1 cellular context compared by ENCODE assay signal in genomic region chr22:21022507-21022906, GRCh38.
TF ChIP-seq lines count a peak whose summit lies in the region.

No MANE protein-coding gene starts in this region.

TF ChIP-seq in HepG2, 621 proteins besides CTCF, POLR2A, EP300 and RAD21:
- TF ChIP-seq ZNF788 (CRISPR knock-in tag; IDR thresholded peaks at IDR 0.05; ENCODE audit: borderline replicate concordance) (no peak), NPAS2 (CRISPR knock-in tag; IDR thresholded peaks at IDR 0.05; ENCODE audit: borderline replicate concordance) (no peak), ZNF10 (CRISPR knock-in tag; IDR thresholded peaks at IDR 0.05; ENCODE audit: borderline replicate concordance, low read depth) (no peak), SMARCE1 (IDR thresholded peaks at IDR 0.05; ENCODE audit: borderline replicate concordance) (no peak), REPIN1 (CRISPR knock-in tag; IDR thresholded peaks at IDR 0.05; ENCODE audit: borderline replicate concordance, low read depth) (no peak), GPN1 (CRISPR knock-in tag; IDR thresholded peaks at IDR 0.05; ENCODE audit: borderline replicate concordance) (no peak), RFX3 (CRISPR knock-in tag; IDR thresholded peaks at IDR 0.05) (no peak), FIP1L1 (IDR thresholded peaks at IDR 0.05; ENCODE audit: borderline replicate concordance, insufficient read depth, low read depth, low read length) (no peak)
